In the genomic region with DNA sequence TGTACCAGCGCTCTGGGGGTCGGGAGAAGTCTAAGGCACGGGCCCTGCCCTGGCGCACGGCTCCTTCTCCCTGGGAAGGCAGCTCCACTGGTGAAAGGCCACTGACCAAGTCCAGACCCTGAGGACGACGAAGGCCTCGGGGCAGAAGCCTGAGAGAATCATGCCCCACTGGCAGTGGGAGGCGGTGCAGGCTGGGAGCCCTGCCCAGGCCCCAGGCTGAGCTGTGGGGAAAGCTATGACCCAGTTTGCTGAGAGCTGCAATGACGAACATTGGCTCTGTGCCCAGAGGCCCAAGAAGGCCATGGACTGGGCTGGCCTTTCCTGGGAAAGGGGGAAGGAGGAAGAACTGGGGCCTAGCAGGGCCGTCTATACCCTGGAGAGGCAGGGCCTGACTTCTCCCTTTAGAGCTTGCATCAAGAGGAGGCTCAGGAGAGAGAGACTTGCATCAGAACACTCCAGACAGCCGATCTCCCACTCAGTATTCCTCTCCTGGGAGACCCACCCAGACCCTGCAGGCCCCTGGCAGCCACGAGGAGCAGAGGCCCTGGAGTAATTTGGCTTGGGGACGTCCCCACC, we compare ENCODE assay signal across 8 cellular contexts. TPM values are rescaled to one million over a fixed set of nuclear protein-coding genes. Genes with fewer than 3 reads are reported as not detected.
DNase-seq lines count a peak whose midpoint lies in the region; ATAC-seq and TF ChIP-seq lines count a peak whose summit lies in the region.

No MANE protein-coding gene starts in this region.

- H3K4me3 ChIP-seq in Panc1 (ENCODE audit: low read depth in 2 of 2, low read length in 2 of 2), result no peak overlapping the region
- no peak overlapping the region for H3K4me3 ChIP-seq in tibial nerve

- peak; percentile 98 to 99 for TF ChIP-seq EP300 in tibial nerve (IDR thresholded peaks at IDR 0.05)

- peaks cover 17% of the 10 kb centered on the region for H3K4me1 ChIP-seq in Panc1 (ENCODE audit: control insufficient read depth, insufficient read depth, low read length)
- peaks cover 10 to 80% (median 65%) of the 10 kb centered on the region in 4 donors for H3K4me1 ChIP-seq in tibial nerve

- in situ Hi-C loops in Panc1 (cut with HindIII; ENCODE audit: low pct_unique_long_range_greater_than_20kb, low sequenced_read_pairs), result no loop called here

- H3K4me3 Mint-ChIP-seq in effector memory CD8-positive, alpha-beta T cell, result no peak overlapping the region

- TF ChIP-seq POLR2A in tibial nerve (IDR thresholded peaks at IDR 0.05), result peak; percentile 26 to 66

- peak; percentile 80 for ATAC-seq in Panc1
- ATAC-seq in effector memory CD8-positive, alpha-beta T cell (replicated peaks), result peak; percentile 12
- ATAC-seq in HG03108 (IDR thresholded peaks at IDR 0.05; ENCODE audit: unreplicated experiment), result no peak

- TF ChIP-seq CTCF in Panc1 (IDR thresholded peaks at IDR 0.05) (no peak), tibial nerve (IDR thresholded peaks at IDR 0.05) (peak; percentile 30 to 91 (median 71))

- POLR2A ChIA-PET in Panc1 (lab: Charles Lee), result no interaction called here

- no peaks in the 10 kb centered on the region for H3K27me3 Mint-ChIP-seq in effector memory CD8-positive, alpha-beta T cell

- BruUV-seq in Panc1 (replicated peaks; lab: Mats Ljungman, UMichigan), result no TSS peak

- CTCF ChIA-PET in Panc1 (lab: Charles Lee), result interaction anchor here (0.5 to 0.6 kb wide), 2 partner anchors 25 to 170 kb away, joined by 3 read pairs; no protein-coding TSS in a partner anchor

- no peaks in the 10 kb centered on the region for H3K9me3 ChIP-seq in Panc1 (ENCODE audit: control insufficient read depth, insufficient read depth, low read depth, low read length)
- no peaks in the 10 kb centered on the region for H3K9me3 ChIP-seq in tibial nerve

- H3K36me3 ChIP-seq in Panc1 (ENCODE audit: control insufficient read depth, insufficient read depth, low read length) (no peaks in the 10 kb centered on the region; the same call in none of the 2 replicates), tibial nerve (peaks cover 0 to 30% (median 11%) of the 10 kb centered on the region in 3 donors)

- H3K9me3 Mint-ChIP-seq in effector memory CD8-positive, alpha-beta T cell, result no peaks in the 10 kb centered on the region

- H3K27me3 ChIP-seq in Panc1 (ENCODE audit: control insufficient read depth, insufficient read depth, low read length) (no peaks in the 10 kb centered on the region), tibial nerve (no peaks in the 10 kb centered on the region)

- DNase-seq in NCI-H345 (lab: John Stamatoyannopoulos, UW) (peak; percentile 8), NCI-H345 treated with DMSO at 0.1 percent for 48 hours (lab: John Stamatoyannopoulos, UW; ENCODE audit: unreplicated experiment) (no peak), Panc1 (ENCODE audit: low read depth, low spot score) (peak; percentile 36), medulla oblongata (ENCODE audit: extremely low spot score) (peak; percentile 99), tibial nerve (ENCODE audit: low spot score in 2 of 2) (peak; percentile 97 to 98)
- DNase-seq in effector memory CD8-positive, alpha-beta T cell, result no peak
- DNase-seq in stimulated activated naive CD4-positive, alpha-beta T cell treated with Interleukin-2 at 50 U/mL for 16 hours (lab: John Stamatoyannopoulos, UW), result no peak

- peak overlapping the region; percentile 59; the same call in 1 of the 2 replicates for H3K27ac ChIP-seq in Panc1 (ENCODE audit: low read length)
- H3K27ac ChIP-seq in tibial nerve, result peak overlapping the region; percentile 88 to 97 (median 94)

- 9 to 10% methylated on average over 11 to 13 of the region's 14 CpGs for WGBS in tibial nerve, 2 donors

- peak overlapping the region in 1 of 2 donors; percentile 20 for H3K27ac Mint-ChIP-seq in effector memory CD8-positive, alpha-beta T cell

- H3K4me1 Mint-ChIP-seq in effector memory CD8-positive, alpha-beta T cell (ENCODE audit: low read depth in 2 of 2), result peaks cover 0 to 5% of the 10 kb centered on the region in 2 donors

- peaks cover 23% of the 10 kb centered on the region for H3K36me3 Mint-ChIP-seq in effector memory CD8-positive, alpha-beta T cell (ENCODE audit: insufficient read depth)

- intact Hi-C loops in Panc1 (cut with micrococcal nuclease; ENCODE audit: unreplicated experiment), result no loop called here

RNA-seq across cellular contexts. Expression of a gene that starts 32.9 kb away (rescaled TPM):
- total RNA-seq in Panc1 (2021; ENCODE audit: unreplicated experiment) (46.1 TPM), tibial nerve (10 to 100 TPM; 24.5 to 45.9 (median 33.8) TPM)
- polyA plus RNA-seq in Panc1 (2012; ENCODE audit: insufficient read length), result 45.1 TPM

RNA-seq across cellular contexts. Expression of a gene that starts 49.0 kb away (rescaled TPM):
- total RNA-seq in Panc1 (2021; ENCODE audit: unreplicated experiment), result not detected
- polyA plus RNA-seq in Panc1 (2012; ENCODE audit: insufficient read length), result not detected
- total RNA-seq in tibial nerve, result 10 to 100 TPM in 3 of 4 donors, 1 to 10 TPM in 1; 6.3 to 20.0 (median 16.6) TPM

Comparison
In these comparisons a context has a peak if more than half of its experiments do, and no peak if none do; other contexts are left out.
1. DNase-seq: peak in NCI-H345 (single experiment), Panc1 (single experiment), medulla oblongata (single experiment) and tibial nerve (2 of 2); none in NCI-H345 treated with DMSO at 0.1 percent for 48 hours (single experiment), effector memory CD8-positive, alpha-beta T cell (0 of 3) and stimulated activated naive CD4-positive, alpha-beta T cell treated with Interleukin-2 at 50 U/mL for 16 hours (single experiment).